ENCODE assay signal across 14 cellular contexts in genomic region chr6:453152-453551, GRCh38.
DNase-seq lines count a peak whose midpoint lies in the region; ATAC-seq and TF ChIP-seq lines count a peak whose summit lies in the region.
"Had no signal": no experiment of that assay in that cellular context is flagged by ENCODE, and none has a peak within 500 bp of the region (broad histone marks: within the 10 kb centered on the region; RNA-seq: fewer than 3 reads in every experiment).

No MANE protein-coding gene starts in this region.

- H3K27me3 ChIP-seq in Peyer's patch (no peaks in the 10 kb centered on the region), hepatocyte (no peaks in the 10 kb centered on the region)

- no peaks in the 10 kb centered on the region for H4K20me1 ChIP-seq in hepatocyte (ENCODE audit: insufficient read depth, poor library complexity, severe bottlenecking)

- DNase-seq in Daoy (ENCODE audit: low read depth) (peak; percentile 52), Peyer's patch (peak in 2 of 3 donors; percentile 8 to 48), head of caudate nucleus (peak; percentile 69 to 94 (median 83)), posterior cingulate gyrus (peak; percentile 54 to 97 (median 74)), NCI-H1694 (lab: John Stamatoyannopoulos, UW) (no peak), NCI-H510A (lab: John Stamatoyannopoulos, UW) (no peak), WTC11 (ENCODE audit: low spot score) (no peak), hepatocyte (ENCODE audit: low spot score) (no peak)
- DNase-seq: cerebellar nuclear complex; naive B cell; NCI-H1436; OCI-M1; stimulated activated naive CD8-positive, alpha-beta T cell treated with anti-CD3 and anti-CD28 coated beads, Interleukin-15, Interleukin-2, amounts not matched to agents 100 U/mL and 50 U/mL, for 24 hours had no signal

- ATAC-seq in WTC11 = no peak
- ATAC-seq: CD8-positive, alpha-beta T cell; stimulated activated naive CD8-positive, alpha-beta T cell treated with anti-CD3 and anti-CD28 coated beads, Interleukin-15, Interleukin-2, amounts not matched to agents 100 U/mL and 50 U/mL, for 24 hours had no signal

- POLR2A ChIA-PET in WTC11 (lab: Charles Lee) = no interaction called here

- intact Hi-C loops in head of caudate nucleus (cut with DNase I) = no loop called here
- intact Hi-C loops in posterior cingulate gyrus (cut with DNase I) = no loop called here

- no peak overlapping the region for H3K27ac Mint-ChIP-seq in WTC11
- H3K27ac Mint-ChIP-seq: CD8-positive, alpha-beta T cell; naive B cell had no signal

- TF ChIP-seq CTCF in Peyer's patch (IDR thresholded peaks at IDR 0.05) = no peak
- TF ChIP-seq CTCF in WTC11 (IDR thresholded peaks at IDR 0.05) = no peak
- no peak for TF ChIP-seq CTCF in hepatocyte (IDR thresholded peaks at IDR 0.05; ENCODE audit: poor library complexity)

- H3K4me1 ChIP-seq in Peyer's patch (no peaks in the 10 kb centered on the region), hepatocyte (ENCODE audit: insufficient read depth) (no peaks in the 10 kb centered on the region)

- H2AFZ ChIP-seq in hepatocyte = no peak overlapping the region

- no peaks in the 10 kb centered on the region for H3K79me2 ChIP-seq in hepatocyte

- H3K27me3 Mint-ChIP-seq in WTC11 (ENCODE audit: low read depth) = peaks cover 3% of the 10 kb centered on the region; the same call in 1 of the 2 replicates

- H3K9me2 ChIP-seq in hepatocyte (replicated peaks; ENCODE audit: insufficient read depth) = no peaks in the 10 kb centered on the region

- no peak overlapping the region for H3K4me3 Mint-ChIP-seq in WTC11
- H3K4me3 Mint-ChIP-seq: CD8-positive, alpha-beta T cell; naive B cell had no signal

- 69% methylated on average over 13 of the region's 13 CpGs for WGBS in hepatocyte (ENCODE audit: low lambda C conversion rate, missing lambda C conversion rate)

- H3K36me3 Mint-ChIP-seq in WTC11 = peaks cover 28% of the 10 kb centered on the region
- H3K36me3 Mint-ChIP-seq: CD8-positive, alpha-beta T cell had no signal

- H3K9me3 ChIP-seq in Peyer's patch (no peaks in the 10 kb centered on the region), hepatocyte (ENCODE audit: low read depth) (no peaks in the 10 kb centered on the region)

- H3K4me2 ChIP-seq in hepatocyte = no peak overlapping the region

- H3K9me3 Mint-ChIP-seq in WTC11 = peaks cover 32% of the 10 kb centered on the region

- CTCF ChIA-PET in WTC11 (lab: Charles Lee) = interaction anchor here (0.9 to 1.6 kb wide), 3 partner anchors 44 to 264 kb away, joined by 3 to 6 read pairs (median 3); no protein-coding TSS in a partner anchor

- peaks cover 20% of the 10 kb centered on the region for H3K4me1 Mint-ChIP-seq in WTC11

- TF ChIP-seq POLR2A in Peyer's patch (IDR thresholded peaks at IDR 0.05) = no peak

- H3K4me3 ChIP-seq in Peyer's patch (no peak overlapping the region), hepatocyte (no peak overlapping the region)

- H3K36me3 ChIP-seq in Peyer's patch = no peaks in the 10 kb centered on the region
- H3K36me3 ChIP-seq in hepatocyte (replicated peaks; ENCODE audit: insufficient read depth, low read depth) = no peaks in the 10 kb centered on the region

- H3K27ac ChIP-seq in Peyer's patch (no peak overlapping the region), hepatocyte (no peak overlapping the region)

TF ChIP-seq in WTC11, 78 proteins besides CTCF, POLR2A, EP300 and RAD21 (continues in another document):
- no peak for TF ChIP-seq IRF1 (CRISPR knock-in tag; IDR thresholded peaks at IDR 0.05)
- no peak for TF ChIP-seq ZBTB43 (CRISPR knock-in tag; IDR thresholded peaks at IDR 0.05)
- no peak for TF ChIP-seq PRDM15 (CRISPR knock-in tag; IDR thresholded peaks at IDR 0.05)
- no peak for TF ChIP-seq SMAD4 (CRISPR knock-in tag; IDR thresholded peaks at IDR 0.05)
- TF ChIP-seq MAX (CRISPR knock-in tag; IDR thresholded peaks at IDR 0.05) = no peak
- TF ChIP-seq TEAD4 (CRISPR knock-in tag; IDR thresholded peaks at IDR 0.05) = no peak
- TF ChIP-seq USF1 (CRISPR knock-in tag; IDR thresholded peaks at IDR 0.05) = no peak
- TF ChIP-seq CREB1 (CRISPR knock-in tag; IDR thresholded peaks at IDR 0.05) = no peak
- no peak for TF ChIP-seq ZNF671 (CRISPR knock-in tag; IDR thresholded peaks at IDR 0.05)
- TF ChIP-seq ZSCAN18 (CRISPR knock-in tag; IDR thresholded peaks at IDR 0.05) = no peak

Comparison
In these comparisons a context has a peak if more than half of its experiments do, and no peak if none do; other contexts are left out.
1. DNase-seq: peak in Daoy (single experiment), Peyer's patch (2 of 3), head of caudate nucleus (42 of 42) and posterior cingulate gyrus (10 of 10); none in NCI-H1694 (single experiment), NCI-H510A (single experiment), WTC11 (single experiment) and hepatocyte (single experiment).